ENCODE assay signal across 8 cellular contexts in genomic region chr15:58066042-58066867, GRCh38. TPM values are rescaled to one million over a fixed set of nuclear protein-coding genes. Genes with fewer than 3 reads are reported as not detected.
A peak's percentile ranks its signal among the peaks of the same experiment; 100 is the strongest.
DNase-seq lines count a peak whose midpoint lies in the region; ATAC-seq and TF ChIP-seq lines count a peak whose summit lies in the region.

No MANE protein-coding gene starts in this region.

- peak overlapping the region in 1 of 7 donors; percentile 69 for H3K27ac Mint-ChIP-seq in CD14-positive monocyte
- no peak overlapping the region for H3K27ac Mint-ChIP-seq in T-helper 17 cell

- peak; percentile 73 for ATAC-seq in T-helper 17 cell

- H3K4me1 Mint-ChIP-seq in CD14-positive monocyte (peaks cover 12% of the 10 kb centered on the region), T-helper 17 cell (peaks cover 5% of the 10 kb centered on the region)

- H3K36me3 Mint-ChIP-seq in CD14-positive monocyte (peaks cover 0 to 7% of the 10 kb centered on the region in 2 donors), T-helper 17 cell (ENCODE audit: low read depth) (peaks cover 3% of the 10 kb centered on the region)

- intact Hi-C loops in CD14-positive monocyte (cut with micrococcal nuclease): no loop called here

- DNase-seq in CD14-positive monocyte (ENCODE audit: low spot score) (peak; percentile 58), HFF-Myc (ENCODE audit: extremely low read depth, low read depth) (peak; percentile 2), T-helper 17 cell (peak; percentile 11 to 23 (median 23)), cardiac fibroblast (ENCODE audit: low read depth in 2 of 2) (peak; percentile 51 to 65), iris pigment epithelial cell (ENCODE audit: low read depth) (peak; percentile 38), NCI-H2107 treated with DMSO at 0.1 percent for 48 hours (lab: John Stamatoyannopoulos, UW; ENCODE audit: unreplicated experiment) (no peak), NCI-H1092 (lab: John Stamatoyannopoulos, UW) (no peak)

- H3K27me3 Mint-ChIP-seq in CD14-positive monocyte (ENCODE audit: low read depth in 3 of 3) (peaks cover 74 to 78% (median 74%) of the 10 kb centered on the region in 3 donors), T-helper 17 cell (peaks cover 68% of the 10 kb centered on the region)

- peak overlapping the region; percentile 62 to 86 for H3K4me3 Mint-ChIP-seq in CD14-positive monocyte
- H3K4me3 Mint-ChIP-seq in T-helper 17 cell: peak overlapping the region; percentile 84

- TF ChIP-seq CTCF in CD14-positive monocyte (IDR thresholded peaks at IDR 0.05): peak; percentile 82
- TF ChIP-seq CTCF in HFF-Myc (IDR thresholded peaks at IDR 0.05; ENCODE audit: low read depth, low read length, missing control alignments): peak; percentile 87
- peak; percentile 68 for TF ChIP-seq CTCF in cardiac fibroblast (IDR thresholded peaks at IDR 0.05; ENCODE audit: low read depth, low read length)

- H3K27ac ChIP-seq in skin epidermis: peak overlapping the region in 3 of 21 experiments; percentile 1 to 56 (median 29)

- peaks cover 0 to 16% (median 1%) of the 10 kb centered on the region in 7 donors for H3K9me3 Mint-ChIP-seq in CD14-positive monocyte

- no peaks in the 10 kb centered on the region for H3K9me3 ChIP-seq in T-helper 17 cell (ENCODE audit: control insufficient read depth, low read length, poor library complexity, severe bottlenecking)

- H3K4me3 ChIP-seq in HFF-Myc (replicated peaks; ENCODE audit: low read depth, low read length) (peak overlapping the region; percentile 34), cardiac fibroblast (replicated peaks in 1 of 2; ENCODE audit: low read depth in 2 of 2, low read length in 2 of 2) (peak overlapping the region; percentile 57 to 61), skin epidermis (peak overlapping the region; percentile 17 to 43 (median 26))

RNA-seq across cellular contexts. Expression of gene ALDH1A2, which starts 0.7 kb away (rescaled TPM):
- 1 to 10 TPM; 3.4 to 5.1 TPM for polyA plus RNA-seq in CD14-positive monocyte
- total RNA-seq in T-helper 17 cell: under 1 TPM in 1 of 2 donors, not detected in 1; 0.47 TPM

Comparison
In these comparisons a context has a peak if more than half of its experiments do, and no peak if none do; other contexts are left out.
1. DNase-seq: peak in CD14-positive monocyte (single experiment), HFF-Myc (single experiment), T-helper 17 cell (3 of 3), cardiac fibroblast (2 of 2) and iris pigment epithelial cell (single experiment); none in NCI-H2107 treated with DMSO at 0.1 percent for 48 hours (single experiment) and NCI-H1092 (single experiment).
2. Peak in every context shown above with its lines, with median percentiles within 50 percentile points of each other: CTCF ChIP-seq and H3K4me3 ChIP-seq.